ENCODE assay signal across 16 cellular contexts in genomic region chr17:60326702-60327101, GRCh38.
"Had no signal": no experiment of that assay in that cellular context is flagged by ENCODE, and none has a peak within 500 bp of the region (broad histone marks: within the 10 kb centered on the region; RNA-seq: fewer than 3 reads in every experiment).

No MANE protein-coding gene starts in this region.

- H3K4me3 ChIP-seq: lung, sigmoid colon, testis, upper lobe of right lung had no signal

- H3K9me3 Mint-ChIP-seq: activated CD4-positive, alpha-beta memory T cell treated with anti-CD3 and anti-CD28 coated beads, Interleukin-2, amount 10 ng/mL, durations not matched to agents 7 days and 5 days; activated T-cell treated with anti-CD3 and anti-CD28 coated beads, Interleukin-2, amount 50 U/mL, for 72 hours; endodermal cell; naive thymus-derived CD4-positive, alpha-beta T cell; T-helper 2 cell treated with Interferon-gamma antibody and Interleukin-4, amounts not matched to agents 5 μg/mL and 100 μg/mL, for 36 hours had no signal

- H3K27ac ChIP-seq: sigmoid colon, testis, upper lobe of right lung had no signal

- H3K27me3 Mint-ChIP-seq: activated CD4-positive, alpha-beta memory T cell treated with anti-CD3 and anti-CD28 coated beads, Interleukin-2, amount 10 ng/mL, durations not matched to agents 7 days and 5 days; naive thymus-derived CD4-positive, alpha-beta T cell had no signal

- H3K4me1 ChIP-seq: testis had no signal

- H3K9me3 ChIP-seq: sigmoid colon, testis, upper lobe of right lung had no signal

- H3K4me1 Mint-ChIP-seq: activated CD4-positive, alpha-beta memory T cell treated with anti-CD3 and anti-CD28 coated beads, Interleukin-2, amount 10 ng/mL, durations not matched to agents 7 days and 5 days had no signal

- H3K36me3 ChIP-seq: sigmoid colon had no signal

- H3K27me3 ChIP-seq: sigmoid colon, testis, upper lobe of right lung had no signal

- H3K27ac Mint-ChIP-seq: activated CD4-positive, alpha-beta memory T cell treated with anti-CD3 and anti-CD28 coated beads, Interleukin-2, amount 10 ng/mL, durations not matched to agents 7 days and 5 days; activated T-cell treated with anti-CD3 and anti-CD28 coated beads, Interleukin-2, amount 50 U/mL, for 72 hours; endodermal cell; T-helper 2 cell treated with Interferon-gamma antibody and Interleukin-4, amounts not matched to agents 5 μg/mL and 100 μg/mL, for 36 hours had no signal

- ATAC-seq: activated T-cell treated with anti-CD3 and anti-CD28 coated beads, Interleukin-2, amount 50 U/mL, for 72 hours; naive thymus-derived CD4-positive, alpha-beta T cell; stimulated activated naive CD8-positive, alpha-beta T cell treated with anti-CD3 and anti-CD28 coated beads, Interleukin-15, Interleukin-2, amounts not matched to agents 100 U/mL and 50 U/mL, for 24 hours had no signal

- DNase-seq: activated CD4-positive, alpha-beta memory T cell treated with anti-CD3 and anti-CD28 coated beads, Interleukin-2, amount 10 ng/mL, durations not matched to agents 7 days and 5 days; activated CD4-positive, alpha-beta T cell treated with anti-CD3 and anti-CD28 coated beads for 1 hour; activated CD8-positive, alpha-beta memory T cell treated with anti-CD3 and anti-CD28 coated beads, Interleukin-2, amount 50 U/mL, for 4 hours; activated gamma-delta T cell treated with Interleukin-2 at 50 U/mL for 16 hours; activated T-cell treated with anti-CD3 and anti-CD28 coated beads, Interleukin-2, amount 50 U/mL, for 72 hours; central memory CD4-positive, alpha-beta T cell; kidney glomerular epithelial cell; naive thymus-derived CD4-positive, alpha-beta T cell; sigmoid colon; stimulated activated CD4-positive, alpha-beta T cell treated with anti-CD3 and anti-CD28 coated beads, Interleukin-12 subunit alpha, Interleukin-12 subunit beta, amount 100 ng/mL, for 4 hours; stimulated activated naive CD8-positive, alpha-beta T cell treated with anti-CD3 and anti-CD28 coated beads, Interleukin-15, Interleukin-2, amounts not matched to agents 100 U/mL and 50 U/mL, for 24 hours; testis had no signal

- H3K4me3 Mint-ChIP-seq: activated CD4-positive, alpha-beta memory T cell treated with anti-CD3 and anti-CD28 coated beads, Interleukin-2, amount 10 ng/mL, durations not matched to agents 7 days and 5 days; activated T-cell treated with anti-CD3 and anti-CD28 coated beads, Interleukin-2, amount 50 U/mL, for 72 hours; endodermal cell; naive thymus-derived CD4-positive, alpha-beta T cell; T-helper 2 cell treated with Interferon-gamma antibody and Interleukin-4, amounts not matched to agents 5 μg/mL and 100 μg/mL, for 36 hours had no signal
